ENCODE assay signal across 17 cellular contexts in the genomic region with DNA sequence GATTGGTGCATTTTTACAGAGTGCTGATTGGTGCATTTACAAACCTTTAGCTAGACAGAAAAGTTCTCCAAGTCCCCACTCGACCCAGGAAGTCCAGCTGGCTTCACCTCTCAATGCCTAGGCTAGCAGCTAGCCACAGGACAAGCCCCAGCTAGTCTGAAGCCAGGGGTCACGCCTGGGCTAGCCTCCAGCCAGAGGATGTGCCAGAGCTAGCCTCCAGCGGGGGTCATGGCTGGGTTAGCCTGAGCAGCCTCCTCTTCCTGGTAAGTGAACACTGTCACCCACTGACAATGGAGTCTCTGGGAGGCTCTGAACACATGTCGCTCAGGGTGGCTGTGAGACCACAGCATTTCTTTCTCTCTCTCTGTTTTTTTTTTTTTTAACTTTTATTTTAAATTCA. TPM values are rescaled to one million over a fixed set of nuclear protein-coding genes. Genes with fewer than 3 reads are reported as not detected.
DNase-seq lines count a peak whose midpoint lies in the region; ATAC-seq, FAIRE-seq and TF ChIP-seq lines count a peak whose summit lies in the region.
"Had no signal": no experiment of that assay in that cellular context is flagged by ENCODE, and none has a peak within 500 bp of the region (broad histone marks: within the 10 kb centered on the region; RNA-seq: fewer than 3 reads in every experiment).

No MANE protein-coding gene starts in this region.

- H3K27ac Mint-ChIP-seq in WTC11 = no peak overlapping the region
- H3K27ac Mint-ChIP-seq: B cell had no signal

- no peak overlapping the region for H3K14ac ChIP-seq in mesenchymal stem cell (ENCODE audit: low read length in 2 of 2)

- no peaks in the 10 kb centered on the region for H3K4me1 ChIP-seq in A549
- no peaks in the 10 kb centered on the region for H3K4me1 ChIP-seq in mesenchymal stem cell (ENCODE audit: control insufficient read depth, insufficient read depth, low read depth, low read length)
- H3K4me1 ChIP-seq in spleen = peaks cover 0 to 6% (median under 1%) of the 10 kb centered on the region in 6 donors
- H3K4me1 ChIP-seq: HAP-1 had no signal

- H2BK15ac ChIP-seq in mesenchymal stem cell (ENCODE audit: low read depth, poor library complexity, severe bottlenecking) = no peak overlapping the region

- POLR2A ChIA-PET in A549 (lab: Yijun Ruan, JAX) = no interaction called here
- POLR2A ChIA-PET in WTC11 (lab: Charles Lee) = interaction anchor here (0.6 to 0.7 kb wide), 2 partner anchors 44 to 106 kb away, joined by 3 read pairs; no protein-coding TSS in a partner anchor

- no peak overlapping the region for H2BK120ac ChIP-seq in mesenchymal stem cell (ENCODE audit: low read depth, low read length)

- H3K4ac ChIP-seq in mesenchymal stem cell (ENCODE audit: low read depth in 1 of 2, low read length in 2 of 2) = no peak overlapping the region

- H3K4me2 ChIP-seq in A549 (no peak overlapping the region), mesenchymal stem cell (ENCODE audit: low read length, poor library complexity, severe bottlenecking) (no peak overlapping the region)

- TF ChIP-seq EP300 in A549 (IDR thresholded peaks at IDR 0.05) = no peak

- FAIRE-seq in A549 (lab: Jason Lieb, UNC) = no peak
- FAIRE-seq: GM12891, HepG2, HTR-8/SVneo had no signal

- no peak for TF ChIP-seq CTCF in A549 (IDR thresholded peaks at IDR 0.05)
- no peak for TF ChIP-seq CTCF in spleen (IDR thresholded peaks at IDR 0.05 in 8 of 11, conservative IDR thresholded peaks at IDR 0.05 in 3 of 11)
- TF ChIP-seq CTCF in WTC11 (IDR thresholded peaks at IDR 0.05) = no peak

- TF ChIP-seq POLR2A in A549 (IDR thresholded peaks at IDR 0.05; ENCODE audit: low read length) = no peak
- no peak for TF ChIP-seq POLR2A in spleen (IDR thresholded peaks at IDR 0.05)

- no peak overlapping the region for H3K23ac ChIP-seq in mesenchymal stem cell (ENCODE audit: low read length in 2 of 2)

- H3K27ac ChIP-seq in A549 (no peak overlapping the region), mesenchymal stem cell (ENCODE audit: low read length, poor library complexity, severe bottlenecking) (no peak overlapping the region), spleen (no peak overlapping the region)
- H3K27ac ChIP-seq: C4-2B had no signal

- no peaks in the 10 kb centered on the region for H3K36me3 ChIP-seq in MG63
- no peaks in the 10 kb centered on the region for H3K36me3 ChIP-seq in mesenchymal stem cell (ENCODE audit: control insufficient read depth in 1 of 2, insufficient read depth in 2 of 2, low read depth in 1 of 2, low read length in 2 of 2)
- H3K36me3 ChIP-seq in spleen = peaks cover 0 to 4% (median 0%) of the 10 kb centered on the region in 6 donors
- H3K36me3 ChIP-seq: HAP-1 had no signal

- H2AK5ac ChIP-seq in mesenchymal stem cell (ENCODE audit: low read length, severe bottlenecking) = no peak overlapping the region

- H3K4me3 ChIP-seq in A549 (no peak overlapping the region), MG63 (no peak overlapping the region), mesenchymal stem cell (ENCODE audit: insufficient read depth in 1 of 2, low read depth in 1 of 2, low read length in 2 of 2) (no peak overlapping the region), spleen (no peak overlapping the region)
- H3K4me3 ChIP-seq: HAP-1 had no signal

- intact Hi-C loops in spleen (cut with DNase I; ENCODE audit: low total_unique reads) = no loop called here

- whole genome bisulfite sequencing in A549 (ENCODE audit: missing lambda C conversion rate) = 61% methylated on average over 4 of the region's 4 CpGs
- 69% methylated on average over 3 of the region's 4 CpGs for WGBS in mesenchymal stem cell
- 71 to 86% (median 73%) methylated on average over 3 to 4 of the region's 4 CpGs for WGBS in spleen, 5 donors

- H3K18ac ChIP-seq in mesenchymal stem cell (ENCODE audit: low read depth in 1 of 2, low read length in 2 of 2) = no peak overlapping the region

- DNase-seq in A549 (ENCODE audit: low read depth in 1 of 2, low spot score in 1 of 2) = no peak
- peak; percentile 14 for DNase-seq in MG63
- no peak for DNase-seq in mesenchymal stem cell
- DNase-seq in spleen = peak; percentile 52
- DNase-seq in germinal center (ENCODE audit: low spot score) = no peak
- DNase-seq in WTC11 (ENCODE audit: low spot score) = no peak
- DNase-seq: CD4-positive, alpha-beta memory T cell; DMS79; GOT3 had no signal

- peaks cover 48% of the 10 kb centered on the region for H3K9me3 Mint-ChIP-seq in WTC11

- no peaks in the 10 kb centered on the region for H3K79me1 ChIP-seq in mesenchymal stem cell (replicated peaks; ENCODE audit: low read length, poor library complexity, severe bottlenecking)

- H2AFZ ChIP-seq in mesenchymal stem cell (ENCODE audit: low read depth, low read length) = no peak overlapping the region

- H4K8ac ChIP-seq in mesenchymal stem cell (ENCODE audit: low read length) = no peak overlapping the region

- H3K9me3 ChIP-seq in A549 (peaks cover 38% of the 10 kb centered on the region), MG63 (peaks cover 18% of the 10 kb centered on the region), mesenchymal stem cell (ENCODE audit: control insufficient read depth, low read length) (peaks cover 15% of the 10 kb centered on the region), spleen (peaks cover 0 to 48% (median 26%) of the 10 kb centered on the region in 8 donors)

- CTCF ChIA-PET in A549 (lab: Yijun Ruan, JAX) = interaction anchor here (1.4 to 2.0 kb wide), 2 partner anchors 18 to 60 kb away, joined by 3 to 5 read pairs; no protein-coding TSS in a partner anchor
- CTCF ChIA-PET in WTC11 (lab: Charles Lee) = no interaction called here

- peaks cover 3% of the 10 kb centered on the region for H3K27me3 Mint-ChIP-seq in WTC11 (ENCODE audit: low read depth)

- H4K91ac ChIP-seq in mesenchymal stem cell (ENCODE audit: low read length) = peak overlapping the region; percentile 76

- no peak for ATAC-seq in A549
- ATAC-seq in HG02678 (IDR thresholded peaks at IDR 0.05; ENCODE audit: unreplicated experiment) = no peak
- no peak for ATAC-seq in WTC11
- ATAC-seq: HepG2 had no signal

- peaks cover 28% of the 10 kb centered on the region for H3K4me1 Mint-ChIP-seq in WTC11
- H3K4me1 Mint-ChIP-seq: B cell had no signal

- H3K9ac ChIP-seq in mesenchymal stem cell (ENCODE audit: low read length) = no peak overlapping the region

- no peak overlapping the region for H2BK5ac ChIP-seq in mesenchymal stem cell (ENCODE audit: low read depth, low read length, poor library complexity, severe bottlenecking)

- no peak overlapping the region for H3K4me3 Mint-ChIP-seq in WTC11
- H3K4me3 Mint-ChIP-seq: B cell; CD4-positive, alpha-beta memory T cell had no signal

- H3K36me3 Mint-ChIP-seq in WTC11 = peaks cover 43% of the 10 kb centered on the region

- no peak for TF ChIP-seq RAD21 in A549 (conservative IDR thresholded peaks at IDR 0.05 in 1 of 2, IDR thresholded peaks at IDR 0.05 in 1 of 2)

- H2BK12ac ChIP-seq in mesenchymal stem cell (ENCODE audit: low read length in 2 of 2) = no peak overlapping the region

- no peaks in the 10 kb centered on the region for H3K27me3 ChIP-seq in MG63
- H3K27me3 ChIP-seq in mesenchymal stem cell (ENCODE audit: control insufficient read depth in 1 of 2, insufficient read depth in 1 of 2, low read length in 2 of 2) = peaks cover 0 to 41% of the 10 kb centered on the region in 2 experiments
- no peaks in the 10 kb centered on the region for H3K27me3 ChIP-seq in spleen (replicated peaks in 1 of 7)

TF ChIP-seq in A549, 52 proteins besides CTCF, POLR2A, EP300 and RAD21:
- TF ChIP-seq BHLHE40 (IDR thresholded peaks at IDR 0.05; ENCODE audit: low read depth, low read length) (no peak), HOXB5 (CRISPR knock-in tag; IDR thresholded peaks at IDR 0.05) (no peak), SMC3 (IDR thresholded peaks at IDR 0.05) (no peak), FOSL2 (IDR thresholded peaks at IDR 0.05) (no peak), FOSL2 (CRISPR knock-in tag; IDR thresholded peaks at IDR 0.05) (no peak), ESRRA (IDR thresholded peaks at IDR 0.05; ENCODE audit: borderline replicate concordance, low read length) (no peak), MAFK (IDR thresholded peaks at IDR 0.05; ENCODE audit: partially characterized antibody) (peak; percentile 43)
- TF ChIP-seq, protein P1, sequence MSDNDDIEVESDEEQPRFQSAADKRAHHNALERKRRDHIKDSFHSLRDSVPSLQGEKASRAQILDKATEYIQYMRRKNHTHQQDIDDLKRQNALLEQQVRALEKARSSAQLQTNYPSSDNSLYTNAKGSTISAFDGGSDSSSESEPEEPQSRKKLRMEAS (IDR thresholded peaks at IDR 0.05) = no peak

TF ChIP-seq in WTC11, 78 proteins besides CTCF, POLR2A, EP300 and RAD21 (continues in another document):
- no peak for TF ChIP-seq NR2C2 (CRISPR knock-in tag; IDR thresholded peaks at IDR 0.05)

RNA-seq across cellular contexts. Expression of a gene that starts 6.1 kb away (rescaled TPM):
- 0.08 and 0.24 TPM in 2 replicates for polyA plus RNA-seq in A549 (2011; rRNA removed)
- polyA plus RNA-seq in A549 (2012; cell fraction: cytosol; rRNA removed) = 0.01 TPM in 2 replicates
- 0.23 and 0.27 TPM in 2 replicates for polyA plus RNA-seq in A549 (2012; cell fraction: nucleus; rRNA removed)
- 0.05 to 0.08 TPM in 2 of 3 replicates, not detected in the other for polyA plus RNA-seq in A549 (2017; fragmentation: RNase III; extraction: RNeasy Plus Mini Kit Qiagen cat#74134 plus additional on column Dnase treatment)
- 0.15 and 0.21 TPM in 2 replicates for polyA minus RNA-seq in A549 (2011; rRNA and poly(A)+ RNA removed)
- total RNA-seq in MG63 (2014; rRNA removed; shearing (Covaris generic); ENCODE audit: low replicate concordance) = not detected in 2 replicates
- 0.03 TPM for polyA plus RNA-seq in mesenchymal stem cell (2013, experiment 1 of 2)
- 0.01 TPM for polyA plus RNA-seq in mesenchymal stem cell (2013, experiment 2 of 2)
- total RNA-seq in spleen = 1 to 10 TPM in 4 of 7 donors, under 1 TPM in 3; 0.44 to 2.0 (median 1.1) TPM
- polyA plus RNA-seq in spleen = under 1 TPM; 0.02 to 0.29 (median 0.05) TPM
- 0.39 to 1.4 TPM (median 0.98 TPM) in 3 replicates for total RNA-seq in WTC11 (2021)
- total RNA-seq: G401 had no signal
- polyA plus RNA-seq: CD4-positive, alpha-beta memory T cell had no signal

Comparison
In these comparisons a context has a peak if more than half of its experiments do, and no peak if none do; other contexts are left out.
1. DNase-seq: peak in MG63 (single experiment) and spleen (single experiment); none in A549 (0 of 2), mesenchymal stem cell (single experiment), germinal center (single experiment) and WTC11 (single experiment).